ENCODE assay signal across 9 cellular contexts in the genomic region with DNA sequence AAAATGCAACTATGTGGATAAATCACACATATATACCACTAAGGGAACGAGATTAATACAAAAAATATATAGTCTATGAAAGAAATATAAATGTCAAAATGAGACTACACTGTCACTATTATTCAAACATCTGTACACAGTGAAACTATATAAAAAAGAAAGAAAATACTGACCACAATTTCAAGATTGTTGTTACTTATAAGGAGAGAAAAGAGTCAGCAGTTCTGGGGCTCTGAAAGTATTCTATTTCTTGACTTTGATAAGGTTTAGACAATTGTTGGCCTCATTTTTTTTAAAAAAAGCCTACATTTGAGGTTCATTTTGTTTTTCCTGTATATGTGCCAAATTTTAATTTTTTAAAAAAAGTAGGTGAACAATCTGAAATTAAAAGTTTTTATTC.
"Had no signal": no experiment of that assay in that cellular context is flagged by ENCODE, and none has a peak within 500 bp of the region (broad histone marks: within the 10 kb centered on the region; RNA-seq: fewer than 3 reads in every experiment).

No MANE protein-coding gene starts in this region.

- H3K9me3 Mint-ChIP-seq: GM23338, H9 had no signal

- H3K4me3 ChIP-seq: GM23338 had no signal

- H3K4me2 ChIP-seq: GM23338 had no signal

- H3K27ac ChIP-seq: HL-60 had no signal

- H2AFZ ChIP-seq: GM23338 had no signal

- H3K27me3 Mint-ChIP-seq: IgD-negative memory B cell had no signal

- FAIRE-seq: H1, H54, HepG2 had no signal

- H3K36me3 Mint-ChIP-seq: IgD-negative memory B cell had no signal

- H3K27ac Mint-ChIP-seq: H9, IgD-negative memory B cell had no signal

- DNase-seq: H9, HCEC 1CT, KBM-7 had no signal

- ATAC-seq: GM23338, HepG2 had no signal

- H3K4me3 Mint-ChIP-seq: GM23338, H9, IgD-negative memory B cell had no signal

- H3K4me1 Mint-ChIP-seq: IgD-negative memory B cell had no signal
